ENCODE assay signal across 8 cellular contexts in genomic region chr11:46381046-46381835, GRCh38. TPM values are rescaled to one million over a fixed set of nuclear protein-coding genes. Genes with fewer than 3 reads are reported as not detected.
DNase-seq lines count a peak whose midpoint lies in the region; ATAC-seq and TF ChIP-seq lines count a peak whose summit lies in the region.

Gene MDK, plus strand, starts transcription at chr11:46381669. Its CDS starts 389 bp downstream, at chr11:46382058.

- DNase-seq in NCI-H2227 (lab: John Stamatoyannopoulos, UW; ENCODE audit: unreplicated experiment): peak; percentile 82
- DNase-seq in NCI-H2227 treated with DMSO at 0.1 percent for 48 hours (lab: John Stamatoyannopoulos, UW): no peak
- DNase-seq in NCI-H2196 treated with DMSO at 0.1 percent for 48 hours (lab: John Stamatoyannopoulos, UW; ENCODE audit: unreplicated experiment): peak; percentile 23
- peak; percentile 34 for DNase-seq in cerebellum (ENCODE audit: low spot score)
- no peak for DNase-seq in lower leg skin (ENCODE audit: low spot score in 2 of 2)
- no peak for DNase-seq in thoracic aorta (ENCODE audit: low spot score)
- no peak for DNase-seq in NCI-H187 (lab: John Stamatoyannopoulos, UW)

- TF ChIP-seq POLR2A in lower leg skin (IDR thresholded peaks at IDR 0.05): no peak

- 1% methylated on average over 16 to 26 of the region's 97 CpGs for WGBS in lower leg skin, 2 donors

- no peaks in the 10 kb centered on the region for H3K27me3 ChIP-seq in thoracic aorta (replicated peaks; ENCODE audit: insufficient read depth)

- no peaks in the 10 kb centered on the region for H3K9me3 ChIP-seq in thoracic aorta

- intact Hi-C loops in lower leg skin (cut with DNase I; ENCODE audit: low total_unique reads): no loop called here

- no peak for TF ChIP-seq CTCF in lower leg skin (IDR thresholded peaks at IDR 0.05)
- TF ChIP-seq CTCF in thoracic aorta (IDR thresholded peaks at IDR 0.05): no peak

- H3K36me3 ChIP-seq in thoracic aorta: peaks cover 5% of the 10 kb centered on the region

- ATAC-seq in thoracic aorta (ENCODE audit: insufficient number of reproducible peaks, low FRiP score, low read depth): no peak
- ATAC-seq in HG03565 (IDR thresholded peaks at IDR 0.05; ENCODE audit: unreplicated experiment): no peak

- peaks cover 9 to 11% of the 10 kb centered on the region in 2 donors for H3K4me1 ChIP-seq in thoracic aorta (ENCODE audit: control insufficient read depth in 1 of 2, low read depth in 2 of 2)

- H3K27ac ChIP-seq in thoracic aorta: peak within 1 kb of the TSS in 1 of 2 donors; percentile 26

- H3K4me3 ChIP-seq in lower leg skin (ENCODE audit: low read depth, poor library complexity, severe bottlenecking) (peak within 1 kb of the TSS; percentile 62), thoracic aorta (peak within 1 kb of the TSS; percentile 93)

RNA-seq across cellular contexts. Expression of gene MDK, which starts in this region (rescaled TPM):
- total RNA-seq in cerebellum (46.8 TPM), lower leg skin (10 to 100 TPM in 3 of 4 donors, 1 to 10 TPM in 1; 6.0 to 19.4 (median 12.0) TPM), thoracic aorta (10 to 100 TPM; 13.5 to 21.0 TPM)

Comparison
In these comparisons a context has a peak if more than half of its experiments do, and no peak if none do; other contexts are left out.
1. DNase-seq: peak in NCI-H2227 (single experiment), NCI-H2196 treated with DMSO at 0.1 percent for 48 hours (single experiment) and cerebellum (single experiment); none in NCI-H2227 treated with DMSO at 0.1 percent for 48 hours (single experiment), lower leg skin (0 of 2), thoracic aorta (single experiment) and NCI-H187 (0 of 2).